7 cellular contexts compared by ENCODE assay signal in the genomic region with DNA sequence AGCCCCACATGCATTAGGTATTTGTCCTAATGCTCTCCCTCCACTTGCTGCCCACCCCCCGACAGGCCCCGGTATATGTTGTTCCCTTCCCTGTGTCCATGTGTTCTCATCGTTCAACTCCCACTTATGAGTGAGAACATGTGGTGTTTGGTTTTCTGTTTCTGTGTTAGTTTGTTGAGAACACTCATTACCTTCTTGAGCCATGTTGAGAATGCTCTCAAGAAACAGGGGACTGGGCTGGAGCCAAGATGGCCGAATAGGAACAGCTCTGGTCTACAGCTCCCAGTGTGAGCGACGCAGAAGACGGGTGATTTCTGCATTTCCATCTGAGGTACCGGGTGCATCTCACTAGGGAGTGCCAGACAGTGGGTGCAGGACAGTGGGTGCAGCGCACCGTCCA. TPM values are rescaled to one million over a fixed set of nuclear protein-coding genes. Genes with fewer than 3 reads are reported as not detected.
"Had no signal": no experiment of that assay in that cellular context is flagged by ENCODE, and none has a peak within 500 bp of the region (broad histone marks: within the 10 kb centered on the region; RNA-seq: fewer than 3 reads in every experiment).

No MANE protein-coding gene starts in this region.

RNA-seq across cellular contexts. Expression of gene OR13H1, which starts 8.6 kb away (rescaled TPM):
- total RNA-seq: GM23248, GM23338, H1, H4, H7, H9, HFFc6 had no signal
- polyA plus RNA-seq: GM23248, GM23338, H1 had no signal
